ENCODE assay signal across 22 cellular contexts in the genomic region with DNA sequence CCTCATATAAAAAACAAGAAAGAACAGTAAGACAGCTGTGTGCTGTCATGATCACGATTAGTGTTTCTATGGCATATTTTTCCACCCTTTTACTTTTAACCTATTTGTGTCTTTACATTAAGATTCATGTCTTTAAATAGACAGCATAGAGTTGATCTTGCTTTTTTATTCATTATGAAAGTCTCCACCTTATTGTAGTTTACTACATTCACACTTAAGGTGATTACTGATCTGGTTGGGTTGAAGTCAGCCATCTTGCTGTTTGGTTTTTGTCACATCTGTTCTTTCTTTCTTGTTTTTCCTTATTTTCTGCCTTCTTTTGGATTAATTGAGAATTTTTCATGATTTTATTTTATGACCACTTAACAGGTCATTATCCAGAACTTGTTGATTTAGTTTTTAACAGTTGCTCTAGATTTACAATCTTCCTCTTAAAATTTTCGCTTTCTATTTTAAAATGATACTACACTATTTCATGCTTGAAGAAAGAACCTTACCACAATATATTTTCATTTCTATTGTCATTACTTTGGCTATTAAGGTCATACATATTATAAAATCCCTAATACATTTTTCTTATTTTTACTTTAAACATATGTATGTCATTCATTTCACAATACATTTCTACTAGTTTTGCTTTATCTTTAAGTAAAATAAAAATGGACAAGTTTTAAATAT.
DNase-seq lines count a peak whose midpoint lies in the region; ATAC-seq, FAIRE-seq and TF ChIP-seq lines count a peak whose summit lies in the region.
"Had no signal": no experiment of that assay in that cellular context is flagged by ENCODE, and none has a peak within 500 bp of the region (broad histone marks: within the 10 kb centered on the region; RNA-seq: fewer than 3 reads in every experiment).

No MANE protein-coding gene starts in this region.

- TF ChIP-seq RAD21 in GM12878 (IDR thresholded peaks at IDR 0.05; ENCODE audit: insufficient read depth, low read depth, low read length) = no peak

- no peaks in the 10 kb centered on the region for H3K79me2 ChIP-seq in GM12878 (ENCODE audit: control insufficient read depth, insufficient read depth, low read length)

- H3K4me3 ChIP-seq in GM12878 (no peak overlapping the region), pancreas (no peak overlapping the region)

- H3K36me3 ChIP-seq in GM12878 (ENCODE audit: control insufficient read depth in 2 of 2, insufficient read depth in 2 of 2, low read length in 1 of 2) (no peaks in the 10 kb centered on the region), pancreas (no peaks in the 10 kb centered on the region)
- H3K36me3 ChIP-seq: BE2C had no signal

- H3K27me3 ChIP-seq in GM12878 (replicated peaks in 1 of 2; ENCODE audit: control insufficient read depth in 2 of 2, insufficient read depth in 2 of 2, low read length in 1 of 2) (no peaks in the 10 kb centered on the region; a peak in 1 of 4 replicates), pancreas (no peaks in the 10 kb centered on the region)
- H3K27me3 ChIP-seq: BE2C had no signal

- no peak overlapping the region for H3K4me2 ChIP-seq in GM12878 (ENCODE audit: control insufficient read depth, insufficient read depth)

- H3K9me3 ChIP-seq in GM12878 (replicated peaks; ENCODE audit: control insufficient read depth, insufficient read depth, low read length) (no peaks in the 10 kb centered on the region), pancreas (no peaks in the 10 kb centered on the region)
- H3K9me3 ChIP-seq: BE2C had no signal

- TF ChIP-seq EP300 in GM12878 (IDR thresholded peaks at IDR 0.05; ENCODE audit: borderline replicate concordance in 1 of 2, control insufficient read depth in 1 of 2, low read depth in 2 of 2, low read length in 2 of 2) = no peak

- no TSS peak for BruUV-seq in GM12878 (replicated peaks; lab: Mats Ljungman, UMichigan)

- no peak for FAIRE-seq in GM12878 (lab: Jason Lieb, UNC)
- FAIRE-seq in pancreas (lab: Jason Lieb, UNC) = peak; percentile 20
- FAIRE-seq: A204.1, GM12891 had no signal

- SMC1A ChIA-PET in GM12878 (lab: Charles Lee; ENCODE audit: uncharacterized antibody, unreplicated experiment) = interaction anchor here (0.9 kb wide), 1 partner anchor 13 kb away, joined by 3 read pairs; no protein-coding TSS in a partner anchor

- CTCF ChIA-PET in GM12878 (lab: Yijun Ruan, JAX) = no interaction called here

- in situ Hi-C loops in GM12878 (cut with MboI) = no loop called here

- DNase-seq in GM12878 (ENCODE audit: low read depth, low spot score) (no peak), pancreas (no peak), NCI-H526 treated with DMSO at 0.1 percent for 48 hours (lab: John Stamatoyannopoulos, UW) (no peak), NCI-H510A (lab: John Stamatoyannopoulos, UW) (no peak)
- DNase-seq: ACHN; BE2C; C1 segment of cervical spinal cord; CD4-positive, CD25-positive, alpha-beta regulatory T cell; CD8-positive, alpha-beta memory T cell; COR-L47; DMS 273 treated with DMSO at 0.1 percent for 48 hours; DMS53; DND-41; EL; GOT3; H7 had no signal

- H3K4me1 ChIP-seq in GM12878 (ENCODE audit: control insufficient read depth, insufficient read depth, low read length) (no peaks in the 10 kb centered on the region), pancreas (no peaks in the 10 kb centered on the region)
- H3K4me1 ChIP-seq: BE2C had no signal

- WGBS in GM12878 (ENCODE audit: insufficient coverage, insufficient replicate concordance, low lambda C conversion rate, missing lambda C conversion rate) = 49% methylated on average over 2 of the region's 2 CpGs
- 83 to 84% methylated on average over 2 of the region's 2 CpGs for WGBS in pancreas, 2 donors

- H3K9ac ChIP-seq in GM12878 (ENCODE audit: control insufficient read depth, insufficient read depth, low read length) = no peak overlapping the region

- no peak for TF ChIP-seq POLR2A in GM12878 (IDR thresholded peaks at IDR 0.05; ENCODE audit: low read depth, low read length)

- RAD21 ChIA-PET in GM12878 (lab: Charles Lee; ENCODE audit: unreplicated experiment) = no interaction called here

- no peak overlapping the region for H3K27ac ChIP-seq in GM12878 (ENCODE audit: control insufficient read depth, insufficient read depth)
- no peak overlapping the region for H3K27ac ChIP-seq in pancreas

- no peak overlapping the region for H2AFZ ChIP-seq in GM12878 (ENCODE audit: control insufficient read depth, low read depth, low read length)

- ATAC-seq in GM21528 (IDR thresholded peaks at IDR 0.05; ENCODE audit: low FRiP score, unreplicated experiment) (peak; percentile 64), HG02938 (IDR thresholded peaks at IDR 0.05; ENCODE audit: unreplicated experiment) (peak; percentile 58), GM12878 (peak; percentile 80), pancreas (no peak), HG03457 (IDR thresholded peaks at IDR 0.05; ENCODE audit: unreplicated experiment) (no peak)
- ATAC-seq: HCT116 had no signal

- intact Hi-C loops in GM12878 (cut with micrococcal nuclease; ENCODE audit: unreplicated experiment) (no loop called here), pancreas (cut with DNase I) (no loop called here)

- TF ChIP-seq CTCF in GM12878 (IDR thresholded peaks at IDR 0.05 in 2 of 3, conservative IDR thresholded peaks at IDR 0.05 in 1 of 3; ENCODE audit: control insufficient read depth in 2 of 3, extremely low read depth in 1 of 3, insufficient read depth in 1 of 3, low read depth in 3 of 3, low read length in 3 of 3) = no peak
- TF ChIP-seq CTCF in pancreas (IDR thresholded peaks at IDR 0.05) = no peak

- POLR2A ChIA-PET in GM12878 (lab: Charles Lee) = no interaction called here

- no peaks in the 10 kb centered on the region for H4K20me1 ChIP-seq in GM12878 (ENCODE audit: control insufficient read depth, insufficient read depth)

TF ChIP-seq in GM12878, 131 proteins besides CTCF, POLR2A, EP300 and RAD21:
- TF ChIP-seq BHLHE40 (IDR thresholded peaks at IDR 0.05; ENCODE audit: borderline replicate concordance in 1 of 2, low read depth in 2 of 2, low read length in 1 of 2) (no peak), MTA2 (IDR thresholded peaks at IDR 0.05; ENCODE audit: low read depth) (0 out of 2 replicates have a peak, but pooled peaks have one; percentile 42)
TF ChIP-seq in GM12878: peak in this region for 1.

Comparison
In these comparisons a context has a peak if more than half of its experiments do, and no peak if none do; other contexts are left out.
1. ATAC-seq: peak in GM21528 (single experiment), HG02938 (single experiment) and GM12878 (single experiment); none in pancreas (0 of 4) and HG03457 (single experiment).